Comparison of ENCODE assay signal across 8 cellular contexts in the genomic region with DNA sequence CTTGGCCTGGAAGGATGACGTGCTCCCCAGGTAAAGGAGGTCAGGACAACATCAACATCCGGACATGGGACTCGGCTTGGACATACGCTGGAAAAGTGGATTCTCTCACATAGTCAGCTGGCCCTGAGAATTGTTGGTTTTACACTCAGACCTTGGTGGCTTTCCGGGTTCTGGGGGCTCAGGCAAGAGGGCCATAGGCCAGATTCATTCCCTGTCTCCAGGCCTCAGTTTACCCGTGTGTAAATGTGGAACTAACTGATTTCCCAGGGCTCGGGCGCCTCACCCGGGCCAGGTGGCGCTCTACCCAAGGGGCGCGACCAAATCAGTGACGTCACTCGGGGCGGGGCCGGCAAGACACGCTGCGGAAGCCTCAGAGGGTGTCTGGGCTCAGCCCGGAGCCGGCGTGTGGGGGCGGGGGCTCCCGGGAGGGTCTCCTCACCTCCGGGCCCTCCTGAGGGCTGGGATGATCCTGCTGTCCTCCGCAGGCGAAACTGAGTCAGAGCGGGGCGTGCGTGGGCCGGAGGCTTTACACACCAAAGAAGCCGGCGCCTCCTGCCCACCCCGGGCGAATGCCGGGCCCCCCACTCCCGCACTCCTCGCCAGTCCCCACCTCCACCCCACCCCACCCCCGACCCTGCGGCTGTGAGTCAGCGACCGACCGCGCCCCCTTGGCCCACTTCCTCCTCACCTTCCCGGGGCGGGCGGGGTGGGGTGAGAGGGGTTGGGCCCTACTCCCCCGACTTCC. TPM values are rescaled to one million over a fixed set of nuclear protein-coding genes. Genes with fewer than 3 reads are reported as not detected.
DNase-seq lines count a peak whose midpoint lies in the region; ATAC-seq and TF ChIP-seq lines count a peak whose summit lies in the region.

No MANE protein-coding gene starts in this region.

- H3K27me3 ChIP-seq in muscle layer of duodenum (ENCODE audit: low read depth, low read length): no peaks in the 10 kb centered on the region

- TF ChIP-seq EP300 in Ishikawa (IDR thresholded peaks at IDR 0.05; ENCODE audit: borderline replicate concordance): no peak

- DNase-seq in DMS53 (lab: John Stamatoyannopoulos, UW): peak; percentile 94
- peak; percentile 97 for DNase-seq in OCI-M1 (lab: John Stamatoyannopoulos, UW)
- DNase-seq in activated T-cell treated with anti-CD3 and anti-CD28 coated beads, Interleukin-2, amount 50 U/mL, for 1 hour: peak; percentile 98
- DNase-seq in stimulated activated CD8-positive, alpha-beta memory T cell treated with anti-CD3 and anti-CD28 coated beads, Interleukin-7, amount 100 ng/mL, for 24 hours (ENCODE audit: low read depth): peak; percentile 99

- ATAC-seq in GM21619 (IDR thresholded peaks at IDR 0.05; ENCODE audit: unreplicated experiment) (peak; percentile 54), esophagus mucosa (peak; percentile 87)

- TF ChIP-seq RAD21 in Ishikawa (IDR thresholded peaks at IDR 0.05; ENCODE audit: low read depth): peak; percentile 43; the same call in 1 of the 2 replicates

- H3K4me3 ChIP-seq in muscle layer of duodenum (ENCODE audit: low read depth in 1 of 2, low read length in 2 of 2): peak overlapping the region; percentile 96 to 97

- H3K9me3 ChIP-seq in muscle layer of duodenum (ENCODE audit: control insufficient read depth in 1 of 2, low read length in 2 of 2): no peaks in the 10 kb centered on the region

- H3K36me3 ChIP-seq in muscle layer of duodenum (ENCODE audit: control insufficient read depth in 1 of 2, insufficient read depth in 2 of 2, low read length in 2 of 2): no peaks in the 10 kb centered on the region

- H3K4me1 ChIP-seq in muscle layer of duodenum (ENCODE audit: control insufficient read depth in 1 of 2, insufficient read depth in 2 of 2, low read length in 2 of 2): peaks cover 3 to 17% of the 10 kb centered on the region in 2 donors

- peak overlapping the region; percentile 96 for H3K27ac ChIP-seq in muscle layer of duodenum (ENCODE audit: low read length)

TF ChIP-seq in Ishikawa, 13 proteins besides CTCF, POLR2A, EP300 and RAD21:
- TF ChIP-seq, protein P1, sequence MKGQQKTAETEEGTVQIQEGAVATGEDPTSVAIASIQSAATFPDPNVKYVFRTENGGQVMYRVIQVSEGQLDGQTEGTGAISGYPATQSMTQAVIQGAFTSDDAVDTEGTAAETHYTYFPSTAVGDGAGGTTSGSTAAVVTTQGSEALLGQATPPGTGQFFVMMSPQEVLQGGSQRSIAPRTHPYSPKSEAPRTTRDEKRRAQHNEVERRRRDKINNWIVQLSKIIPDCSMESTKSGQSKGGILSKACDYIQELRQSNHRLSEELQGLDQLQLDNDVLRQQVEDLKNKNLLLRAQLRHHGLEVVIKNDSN (IDR thresholded peaks at IDR 0.05): 0 out of 2 replicates have a peak, but pooled peaks have one; percentile 16
- TF ChIP-seq EGR1 (IDR thresholded peaks at IDR 0.05) (peak; percentile 36; the same call in 1 of the 2 replicates), CREB1 (IDR thresholded peaks at IDR 0.05; ENCODE audit: low read depth) (peak; percentile 77), ZBTB7A (IDR thresholded peaks at IDR 0.05; ENCODE audit: low read depth) (no peak; the same call in 1 of the 2 replicates), TCF12 (IDR thresholded peaks at IDR 0.05; ENCODE audit: low read depth) (peak; percentile 41; the same call in 1 of the 2 replicates)

RNA-seq across cellular contexts. Expression of a gene that starts 0.9 kb away (rescaled TPM):
- total RNA-seq in esophagus mucosa: 48.8 TPM

RNA-seq across cellular contexts. Expression of a gene that starts 8.2 kb away (rescaled TPM):
- total RNA-seq in esophagus mucosa: 2.4 TPM

RNA-seq across cellular contexts. Expression of a gene that starts 9.6 kb away (rescaled TPM):
- total RNA-seq in esophagus mucosa: 1.4 TPM

RNA-seq across cellular contexts. Expression of a gene that starts 38.6 kb away (rescaled TPM):
- total RNA-seq in esophagus mucosa: 2.5 TPM

Comparison
In these comparisons a context has a peak if more than half of its experiments do, and no peak if none do; other contexts are left out.
1. Peak in every context shown above with its lines: DNase-seq, ATAC-seq, H3K4me3 ChIP-seq and H3K27ac ChIP-seq.